Comparison of ENCODE assay signal across 1 cellular context in genomic region chr12:93853698-93854478, GRCh38.
TF ChIP-seq lines count a peak whose summit lies in the region.

No MANE protein-coding gene starts in this region.

TF ChIP-seq in HepG2, 621 proteins besides CTCF, POLR2A, EP300 and RAD21 (continued from another document):
- no peak for TF ChIP-seq KAT2B (IDR thresholded peaks at IDR 0.05; ENCODE audit: borderline replicate concordance, low read depth, low read length)
- no peak for TF ChIP-seq MEIS1 (CRISPR knock-in tag; IDR thresholded peaks at IDR 0.05; ENCODE audit: borderline replicate concordance)
- TF ChIP-seq RFXAP (CRISPR knock-in tag; IDR thresholded peaks at IDR 0.05; ENCODE audit: borderline replicate concordance): no peak
- no peak for TF ChIP-seq ARID2 (CRISPR knock-in tag; IDR thresholded peaks at IDR 0.05; ENCODE audit: borderline replicate concordance)
- TF ChIP-seq TFDP2 (CRISPR knock-in tag; IDR thresholded peaks at IDR 0.05): no peak
